Comparison of ENCODE assay signal across 11 cellular contexts in the genomic region with DNA sequence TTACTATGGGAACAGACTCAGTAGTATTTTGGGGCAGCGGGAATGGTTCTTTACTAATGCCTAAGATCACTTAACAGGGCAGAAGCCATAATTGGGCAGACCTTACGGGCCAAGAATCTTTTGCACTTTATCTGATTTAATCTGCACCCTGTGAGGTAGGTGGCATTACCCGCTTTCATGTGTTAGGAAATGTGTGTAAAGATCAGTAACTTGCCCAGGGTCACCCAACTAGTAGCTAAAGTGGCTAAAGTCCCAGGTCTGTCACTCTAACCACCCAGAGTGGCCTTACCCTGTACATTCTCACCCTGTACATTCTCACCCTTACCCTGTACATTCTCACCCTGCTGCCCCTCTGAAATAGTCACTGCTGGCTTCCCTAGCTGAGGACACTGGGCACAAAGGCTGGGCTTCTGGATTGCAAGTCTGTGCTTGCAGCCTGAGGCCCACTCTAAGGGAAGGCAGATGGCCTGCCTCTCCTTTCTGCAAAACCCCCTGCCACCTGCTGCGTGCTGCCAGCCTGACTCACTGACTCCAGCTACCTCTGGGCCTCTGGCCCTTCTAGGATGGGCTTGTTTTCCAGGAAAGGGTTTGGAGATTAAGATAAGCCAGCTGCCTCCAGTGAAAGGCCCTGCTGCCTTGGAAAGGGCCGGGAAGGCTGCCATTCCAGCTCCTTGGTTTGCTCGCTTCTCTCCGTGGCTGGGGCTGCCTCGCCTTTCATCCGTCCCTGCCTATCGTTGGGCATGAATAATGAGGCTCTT. TPM values are rescaled to one million over a fixed set of nuclear protein-coding genes. Genes with fewer than 3 reads are reported as not detected.
A peak's percentile ranks its signal among the peaks of the same experiment; 100 is the strongest.
DNase-seq lines count a peak whose midpoint lies in the region; ATAC-seq lines count a peak whose summit lies in the region.
"Had no signal": no experiment of that assay in that cellular context is flagged by ENCODE, and none has a peak within 500 bp of the region (broad histone marks: within the 10 kb centered on the region; RNA-seq: fewer than 3 reads in every experiment).

No MANE protein-coding gene starts in this region.

- H3K4me3 ChIP-seq in mesodermal cell (ENCODE audit: extremely low read depth, insufficient read depth, low read length, poor library complexity, severe bottlenecking) = no peak overlapping the region
- H3K4me3 ChIP-seq: BLaER1 treated with 17β-estradiol and CSF1 and Interleukin-3, amounts not matched to agents 10 nM and 100 nM had no signal

- no peaks in the 10 kb centered on the region for H3K36me3 Mint-ChIP-seq in dendritic cell treated with granulocyte-macrophage colony-stimulating factor and Interleukin-4, amounts not matched to agents 40 ng/mL and 50 ng/mL, for 4 days (ENCODE audit: low read depth)

- H3K36me3 ChIP-seq in mesodermal cell (ENCODE audit: control insufficient read depth, insufficient read depth, low read length) = peaks cover 22% of the 10 kb centered on the region
- H3K36me3 ChIP-seq: BLaER1 treated with 17β-estradiol and CSF1 and Interleukin-3, amounts not matched to agents 10 nM and 100 nM had no signal

- intact Hi-C loops in dendritic cell treated with granulocyte-macrophage colony-stimulating factor and Interleukin-4, amounts not matched to agents 40 ng/mL and 50 ng/mL, for 4 days (cut with micrococcal nuclease) = no loop called here

- H3K4me1 Mint-ChIP-seq in dendritic cell treated with granulocyte-macrophage colony-stimulating factor and Interleukin-4, amounts not matched to agents 40 ng/mL and 50 ng/mL, for 4 days (ENCODE audit: low read depth) = peaks cover 13% of the 10 kb centered on the region

- ATAC-seq in GM21723 (IDR thresholded peaks at IDR 0.05; ENCODE audit: unreplicated experiment) = no peak

- H3K27me3 Mint-ChIP-seq in dendritic cell treated with granulocyte-macrophage colony-stimulating factor and Interleukin-4, amounts not matched to agents 40 ng/mL and 50 ng/mL, for 4 days = peaks cover 4% of the 10 kb centered on the region

- peaks cover 61% of the 10 kb centered on the region for H3K4me1 ChIP-seq in mesodermal cell (ENCODE audit: control insufficient read depth, insufficient read depth, low read length, poor library complexity, severe bottlenecking)
- H3K4me1 ChIP-seq: parathyroid adenoma had no signal

- H3K9me3 ChIP-seq in mesodermal cell (ENCODE audit: control insufficient read depth, low read length) = no peaks in the 10 kb centered on the region

- no peaks in the 10 kb centered on the region for H3K9me3 Mint-ChIP-seq in dendritic cell treated with granulocyte-macrophage colony-stimulating factor and Interleukin-4, amounts not matched to agents 40 ng/mL and 50 ng/mL, for 4 days

- peak; percentile 54 for DNase-seq in COLO668 (lab: John Stamatoyannopoulos, UW; ENCODE audit: unreplicated experiment)
- peak; percentile 83 for DNase-seq in NCI-H226
- DNase-seq in globus pallidus (ENCODE audit: low spot score) = no peak
- DNase-seq in NCI-H2029 (lab: John Stamatoyannopoulos, UW) = no peak
- no peak for DNase-seq in NOMO-1 (lab: John Stamatoyannopoulos, UW; ENCODE audit: unreplicated experiment in 2 of 2)

- 60 to 63% methylated on average over 8 to 9 of the region's 10 CpGs for WGBS in mesodermal cell (ENCODE audit: insufficient coverage in 2 of 2), 2 experiments

- H3K27ac Mint-ChIP-seq in dendritic cell treated with granulocyte-macrophage colony-stimulating factor and Interleukin-4, amounts not matched to agents 40 ng/mL and 50 ng/mL, for 4 days = peak overlapping the region; percentile 38

- peak overlapping the region; percentile 84 for H3K27ac ChIP-seq in mesodermal cell (ENCODE audit: low read depth, low read length, severe bottlenecking)
- H3K27ac ChIP-seq: BLaER1 treated with 17β-estradiol and CSF1 and Interleukin-3, amounts not matched to agents 10 nM and 100 nM; HL-60; parathyroid adenoma had no signal

- no peak overlapping the region for H3K4me3 Mint-ChIP-seq in dendritic cell treated with granulocyte-macrophage colony-stimulating factor and Interleukin-4, amounts not matched to agents 40 ng/mL and 50 ng/mL, for 4 days

RNA-seq across cellular contexts. Expression of a gene that starts 37.5 kb away (rescaled TPM):
- 12.3 TPM for polyA plus RNA-seq in mesodermal cell (2013, experiment 1 of 2)
- 7.7 TPM for polyA plus RNA-seq in mesodermal cell (2013, experiment 2 of 2)

Comparison
In these comparisons a context has a peak if more than half of its experiments do, and no peak if none do; other contexts are left out.
1. DNase-seq: peak in COLO668 (single experiment) and NCI-H226 (single experiment); none in globus pallidus (single experiment), NCI-H2029 (single experiment) and NOMO-1 (0 of 2).